ENCODE assay signal across 10 cellular contexts in genomic region chrX:12997898-12998687, GRCh38.
DNase-seq lines count a peak whose midpoint lies in the region; ATAC-seq and TF ChIP-seq lines count a peak whose summit lies in the region.
"Had no signal": no experiment of that assay in that cellular context is flagged by ENCODE, and none has a peak within 500 bp of the region (broad histone marks: within the 10 kb centered on the region; RNA-seq: fewer than 3 reads in every experiment).

No MANE protein-coding gene starts in this region.

- no peak overlapping the region for H3K4me3 Mint-ChIP-seq in nephron

- peak overlapping the region; percentile 65 for H3K27ac ChIP-seq in C4-2B
- peak overlapping the region; percentile 85 for H3K27ac ChIP-seq in caudate nucleus (ENCODE audit: low read depth, low read length)

- H3K4me1 Mint-ChIP-seq in nephron, result peaks cover 53% of the 10 kb centered on the region

- no peaks in the 10 kb centered on the region for H3K36me3 Mint-ChIP-seq in nephron (ENCODE audit: low read depth)

- H3K9me3 ChIP-seq in Loucy (ENCODE audit: insufficient read depth, low read depth, low read length), result no peaks in the 10 kb centered on the region

- H3K27me3 ChIP-seq in Loucy (ENCODE audit: insufficient read depth, low read length, poor library complexity, severe bottlenecking), result no peaks in the 10 kb centered on the region

- TF ChIP-seq CTCF in C4-2B (conservative IDR thresholded peaks at IDR 0.05) (no peak), Loucy (conservative IDR thresholded peaks at IDR 0.05; ENCODE audit: low read length) (no peak), nephron (IDR thresholded peaks at IDR 0.05; ENCODE audit: unreplicated experiment in 3 of 3) (no peak)

- H3K36me3 ChIP-seq in Loucy (ENCODE audit: insufficient read depth, low read length), result no peaks in the 10 kb centered on the region

- no peak overlapping the region for H3K4me2 ChIP-seq in Loucy (ENCODE audit: low read depth, low read length, poor library complexity, severe bottlenecking)

- H3K9me3 Mint-ChIP-seq in nephron, result peaks cover 5% of the 10 kb centered on the region

- peak overlapping the region; percentile 30 to 81 (median 69) for H3K27ac Mint-ChIP-seq in nephron

- H3K9me2 ChIP-seq in Loucy (replicated peaks; ENCODE audit: low read depth, low read length), result no peaks in the 10 kb centered on the region

- no peak overlapping the region for H3K9ac ChIP-seq in Loucy (ENCODE audit: low read depth, low read length, poor library complexity, severe bottlenecking)

- H4K20me1 ChIP-seq in Loucy (ENCODE audit: insufficient read depth, low read length, poor library complexity, severe bottlenecking), result no peaks in the 10 kb centered on the region

- peak overlapping the region; percentile 73; the same call in 1 of the 2 replicates for H2AFZ ChIP-seq in Loucy (ENCODE audit: low read length)

- no peak overlapping the region for H3K4me3 ChIP-seq in Loucy (ENCODE audit: low read length, poor library complexity, severe bottlenecking)

- peaks cover 34% of the 10 kb centered on the region for H3K4me1 ChIP-seq in Loucy (ENCODE audit: insufficient read depth, low read length, poor library complexity, severe bottlenecking)

- DNase-seq in caudate nucleus (lab: John Stamatoyannopoulos, UW) (peak in 56 of 61 donors; percentile 1 to 84 (median 45)), OCI-M2 (lab: John Stamatoyannopoulos, UW; ENCODE audit: unreplicated experiment) (no peak), MV-4-11 (lab: John Stamatoyannopoulos, UW) (no peak), HUDEP-2 (lab: John Stamatoyannopoulos, UW; ENCODE audit: unreplicated experiment in 76 of 76) (no peak)
- DNase-seq: amniotic stem cell, IMR-90 had no signal

- no peak for ATAC-seq in GM21737 (IDR thresholded peaks at IDR 0.05; ENCODE audit: unreplicated experiment)

- H3F3A ChIP-seq in Loucy (ENCODE audit: low read depth), result no peaks in the 10 kb centered on the region

- H3K79me2 ChIP-seq in Loucy (ENCODE audit: insufficient read depth, low read length), result no peaks in the 10 kb centered on the region

- no peaks in the 10 kb centered on the region for H3K27me3 Mint-ChIP-seq in nephron (ENCODE audit: low read depth)

Comparison
In these comparisons a context has a peak if more than half of its experiments do, and no peak if none do; other contexts are left out.
1. DNase-seq: peak in caudate nucleus (56 of 61); none in OCI-M2 (single experiment), MV-4-11 (single experiment) and HUDEP-2 (0 of 76).